Comparison of ENCODE assay signal across 2 cellular contexts in the genomic region with DNA sequence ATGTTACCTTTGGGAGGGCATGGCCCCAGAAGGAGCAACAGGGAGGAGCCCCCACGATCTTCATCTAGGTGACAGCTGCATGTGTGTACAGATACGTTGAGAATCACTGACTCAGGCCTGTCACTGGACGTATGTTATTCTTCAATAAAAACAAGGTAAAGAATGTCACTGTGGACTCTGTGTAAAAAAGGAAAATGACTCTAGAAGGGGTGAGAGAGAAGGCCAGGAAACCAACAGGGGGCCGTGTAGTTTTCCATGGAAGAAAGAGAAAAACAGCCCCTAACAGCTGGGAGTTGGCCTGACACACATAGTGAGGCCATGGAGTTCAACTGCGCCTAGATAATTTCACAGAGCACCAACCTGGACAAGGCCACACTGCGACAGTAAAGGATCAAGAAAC.
TF ChIP-seq lines count a peak whose summit lies in the region.

No MANE protein-coding gene starts in this region.

TF ChIP-seq in IMR-90, 13 proteins besides CTCF, POLR2A, EP300 and RAD21:
- TF ChIP-seq RCOR1 (IDR thresholded peaks at IDR 0.05; ENCODE audit: insufficient replicate concordance, low read length): no peak
- no peak for TF ChIP-seq CHD1 (IDR thresholded peaks at IDR 0.05; ENCODE audit: low read depth, low read length)
- no peak for TF ChIP-seq MAZ (IDR thresholded peaks at IDR 0.05; ENCODE audit: borderline replicate concordance, low read depth, low read length)
- no peak for TF ChIP-seq RFX5 (IDR thresholded peaks at IDR 0.05; ENCODE audit: low read depth, low read length)
- no peak for TF ChIP-seq NFE2L2 (IDR thresholded peaks at IDR 0.05; ENCODE audit: low read depth, low read length)
- TF ChIP-seq MXI1 (IDR thresholded peaks at IDR 0.05; ENCODE audit: borderline replicate concordance, low read depth, low read length): no peak
- no peak for TF ChIP-seq USF2 (IDR thresholded peaks at IDR 0.05; ENCODE audit: low read depth, low read length)
- TF ChIP-seq CEBPB (IDR thresholded peaks at IDR 0.05; ENCODE audit: low read depth, low read length): no peak
- TF ChIP-seq, protein P1, sequence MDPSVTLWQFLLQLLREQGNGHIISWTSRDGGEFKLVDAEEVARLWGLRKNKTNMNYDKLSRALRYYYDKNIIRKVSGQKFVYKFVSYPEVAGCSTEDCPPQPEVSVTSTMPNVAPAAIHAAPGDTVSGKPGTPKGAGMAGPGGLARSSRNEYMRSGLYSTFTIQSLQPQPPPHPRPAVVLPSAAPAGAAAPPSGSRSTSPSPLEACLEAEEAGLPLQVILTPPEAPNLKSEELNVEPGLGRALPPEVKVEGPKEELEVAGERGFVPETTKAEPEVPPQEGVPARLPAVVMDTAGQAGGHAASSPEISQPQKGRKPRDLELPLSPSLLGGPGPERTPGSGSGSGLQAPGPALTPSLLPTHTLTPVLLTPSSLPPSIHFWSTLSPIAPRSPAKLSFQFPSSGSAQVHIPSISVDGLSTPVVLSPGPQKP (IDR thresholded peaks at IDR 0.05; ENCODE audit: borderline replicate concordance, low read depth, low read length): no peak
TF ChIP-seq in IMR-90: peak in this region for 0.

TF ChIP-seq in WTC11, 78 proteins besides CTCF, POLR2A, EP300 and RAD21:
- TF ChIP-seq OVOL2 (CRISPR knock-in tag; IDR thresholded peaks at IDR 0.05; ENCODE audit: borderline replicate concordance) (no peak), HMGA2 (CRISPR knock-in tag; IDR thresholded peaks at IDR 0.05) (no peak), TEAD1 (CRISPR knock-in tag; IDR thresholded peaks at IDR 0.05) (no peak), IRF2 (CRISPR knock-in tag; IDR thresholded peaks at IDR 0.05; ENCODE audit: borderline replicate concordance, low read depth) (no peak), GTF2I (CRISPR knock-in tag; conservative IDR thresholded peaks at IDR 0.05) (no peak), MYBL2 (CRISPR knock-in tag; IDR thresholded peaks at IDR 0.05) (no peak), SMAD4 (CRISPR knock-in tag; IDR thresholded peaks at IDR 0.05) (no peak), RORB (CRISPR knock-in tag; IDR thresholded peaks at IDR 0.05) (no peak), TCF7 (CRISPR knock-in tag; IDR thresholded peaks at IDR 0.05; ENCODE audit: low read depth) (no peak), ZNF138 (CRISPR knock-in tag; conservative IDR thresholded peaks at IDR 0.05) (no peak), FOXJ3 (CRISPR knock-in tag; IDR thresholded peaks at IDR 0.05; ENCODE audit: borderline replicate concordance) (no peak), NFATC4 (CRISPR knock-in tag; IDR thresholded peaks at IDR 0.05) (no peak), ZNF232 (CRISPR knock-in tag; IDR thresholded peaks at IDR 0.05) (no peak)
- TF ChIP-seq, protein P2, sequence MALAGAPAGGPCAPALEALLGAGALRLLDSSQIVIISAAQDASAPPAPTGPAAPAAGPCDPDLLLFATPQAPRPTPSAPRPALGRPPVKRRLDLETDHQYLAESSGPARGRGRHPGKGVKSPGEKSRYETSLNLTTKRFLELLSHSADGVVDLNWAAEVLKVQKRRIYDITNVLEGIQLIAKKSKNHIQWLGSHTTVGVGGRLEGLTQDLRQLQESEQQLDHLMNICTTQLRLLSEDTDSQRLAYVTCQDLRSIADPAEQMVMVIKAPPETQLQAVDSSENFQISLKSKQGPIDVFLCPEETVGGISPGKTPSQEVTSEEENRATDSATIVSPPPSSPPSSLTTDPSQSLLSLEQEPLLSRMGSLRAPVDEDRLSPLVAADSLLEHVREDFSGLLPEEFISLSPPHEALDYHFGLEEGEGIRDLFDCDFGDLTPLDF (CRISPR knock-in tag; IDR thresholded peaks at IDR 0.05): no peak
- TF ChIP-seq, protein P3, sequence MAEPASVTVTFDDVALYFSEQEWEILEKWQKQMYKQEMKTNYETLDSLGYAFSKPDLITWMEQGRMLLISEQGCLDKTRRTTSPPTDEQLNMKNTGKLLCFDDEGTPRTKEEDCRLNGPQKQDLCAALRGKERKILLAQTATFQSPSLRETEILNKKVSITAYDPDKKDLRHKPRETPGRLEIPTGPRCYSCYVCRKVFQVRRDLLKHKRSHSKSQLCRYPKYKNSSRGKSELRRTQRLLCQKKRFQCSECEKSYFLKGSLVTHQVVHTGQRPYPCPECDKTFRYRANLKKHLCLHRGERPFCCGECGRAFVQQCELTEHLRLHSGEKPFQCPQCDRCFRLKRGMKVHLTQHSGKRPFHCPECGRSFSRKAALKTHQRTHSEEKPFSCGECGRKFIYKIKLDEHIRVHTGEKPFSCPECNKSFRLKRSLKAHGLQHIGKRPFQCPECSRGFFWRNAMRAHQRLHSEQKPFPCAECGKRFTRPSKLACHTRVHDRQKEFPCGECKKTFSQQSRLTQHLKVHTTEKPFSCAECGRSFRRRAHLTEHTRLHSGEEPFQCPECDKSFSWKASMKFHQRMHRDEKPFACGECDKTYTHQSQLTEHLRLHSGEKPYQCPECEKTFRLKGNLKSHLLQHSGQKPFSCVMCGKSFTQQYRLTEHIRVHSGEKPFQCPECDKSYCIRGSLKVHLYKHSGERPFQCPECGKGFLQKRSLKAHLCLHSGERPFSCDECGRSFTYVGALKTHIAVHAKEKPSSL (CRISPR knock-in tag; conservative IDR thresholded peaks at IDR 0.05): no peak
- TF ChIP-seq, protein P4, sequence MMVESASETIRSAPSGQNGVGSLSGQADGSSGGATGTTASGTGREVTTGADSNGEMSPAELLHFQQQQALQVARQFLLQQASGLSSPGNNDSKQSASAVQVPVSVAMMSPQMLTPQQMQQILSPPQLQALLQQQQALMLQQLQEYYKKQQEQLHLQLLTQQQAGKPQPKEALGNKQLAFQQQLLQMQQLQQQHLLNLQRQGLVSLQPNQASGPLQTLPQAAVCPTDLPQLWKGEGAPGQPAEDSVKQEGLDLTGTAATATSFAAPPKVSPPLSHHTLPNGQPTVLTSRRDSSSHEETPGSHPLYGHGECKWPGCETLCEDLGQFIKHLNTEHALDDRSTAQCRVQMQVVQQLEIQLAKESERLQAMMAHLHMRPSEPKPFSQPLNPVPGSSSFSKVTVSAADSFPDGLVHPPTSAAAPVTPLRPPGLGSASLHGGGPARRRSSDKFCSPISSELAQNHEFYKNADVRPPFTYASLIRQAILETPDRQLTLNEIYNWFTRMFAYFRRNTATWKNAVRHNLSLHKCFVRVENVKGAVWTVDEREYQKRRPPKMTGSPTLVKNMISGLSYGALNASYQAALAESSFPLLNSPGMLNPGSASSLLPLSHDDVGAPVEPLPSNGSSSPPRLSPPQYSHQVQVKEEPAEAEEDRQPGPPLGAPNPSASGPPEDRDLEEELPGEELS (CRISPR knock-in tag; IDR thresholded peaks at IDR 0.05): no peak
- TF ChIP-seq, protein P5, sequence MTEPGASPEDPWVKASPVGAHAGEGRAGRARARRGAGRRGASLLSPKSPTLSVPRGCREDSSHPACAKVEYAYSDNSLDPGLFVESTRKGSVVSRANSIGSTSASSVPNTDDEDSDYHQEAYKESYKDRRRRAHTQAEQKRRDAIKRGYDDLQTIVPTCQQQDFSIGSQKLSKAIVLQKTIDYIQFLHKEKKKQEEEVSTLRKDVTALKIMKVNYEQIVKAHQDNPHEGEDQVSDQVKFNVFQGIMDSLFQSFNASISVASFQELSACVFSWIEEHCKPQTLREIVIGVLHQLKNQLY (CRISPR knock-in tag; IDR thresholded peaks at IDR 0.05): no peak
